1 cellular context compared by ENCODE assay signal in genomic region chr9:128781186-128782070, GRCh38.
A peak's percentile ranks its signal among the peaks of the same experiment; 100 is the strongest.
TF ChIP-seq lines count a peak whose summit lies in the region.

No MANE protein-coding gene starts in this region.

TF ChIP-seq in K562, 482 proteins besides CTCF, POLR2A, EP300 and RAD21 (continued from another document):
- TF ChIP-seq ZNF518B (CRISPR knock-in tag; IDR thresholded peaks at IDR 0.05) (no peak), FOXP1 (CRISPR knock-in tag; IDR thresholded peaks at IDR 0.05) (no peak), ATF1 (CRISPR knock-in tag; IDR thresholded peaks at IDR 0.05) (no peak), ATF1 (tag; IDR thresholded peaks at IDR 0.05) (no peak), ZNF124 (CRISPR knock-in tag; IDR thresholded peaks at IDR 0.05) (no peak), SP1 (CRISPR knock-in tag; IDR thresholded peaks at IDR 0.05) (no peak), KLF6 (CRISPR knock-in tag; IDR thresholded peaks at IDR 0.05; ENCODE audit: borderline replicate concordance) (no peak), ZMIZ1 (IDR thresholded peaks at IDR 0.05; ENCODE audit: low read depth in 2 of 2, low read length in 2 of 2) (no peak), TRIM24 (IDR thresholded peaks at IDR 0.05) (peak; percentile 63 to 79; a peak in 2 of 4 replicates), MBD2 (IDR thresholded peaks at IDR 0.05; ENCODE audit: borderline replicate concordance, low read depth) (no peak), CBX3 (IDR thresholded peaks at IDR 0.05; ENCODE audit: borderline replicate concordance in 1 of 2, low read length in 2 of 2) (peak in 1 of 2 experiments; percentile 83; a peak in 2 of 3 replicates), ZZZ3 (IDR thresholded peaks at IDR 0.05) (no peak)
